ENCODE assay signal across 22 cellular contexts in the genomic region with DNA sequence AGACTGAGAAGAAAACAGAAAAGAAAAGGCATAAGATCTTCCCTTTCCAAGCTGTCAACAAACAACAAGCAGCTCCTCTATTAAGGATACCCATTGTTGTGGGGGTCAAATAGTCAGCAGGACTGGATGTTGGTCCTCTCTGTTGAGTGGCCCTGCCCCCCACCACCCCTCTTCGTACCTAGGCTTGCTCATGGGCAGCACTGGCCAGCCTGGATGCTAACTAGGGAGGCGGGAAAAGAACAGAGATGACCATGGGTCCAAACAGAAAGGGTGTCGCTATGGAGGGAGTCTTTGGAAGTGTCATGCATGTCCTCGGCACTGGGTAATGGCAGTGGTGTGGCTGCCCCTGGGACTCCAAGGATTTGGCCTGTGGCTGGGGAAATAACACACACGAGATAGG. TPM values are rescaled to one million over a fixed set of nuclear protein-coding genes. Genes with fewer than 3 reads are reported as not detected.
"Had no signal": no experiment of that assay in that cellular context is flagged by ENCODE, and none has a peak within 500 bp of the region (broad histone marks: within the 10 kb centered on the region; RNA-seq: fewer than 3 reads in every experiment).

No MANE protein-coding gene starts in this region.

- ATAC-seq: K562, PC-3, WTC11 had no signal

- H3K27me3 Mint-ChIP-seq: activated CD4-positive, alpha-beta T cell treated with anti-CD3 and anti-CD28 coated beads, Interleukin-2, amount 10 ng/mL, durations not matched to agents 24 days and 14 days; activated naive CD8-positive, alpha-beta T cell treated with anti-CD3 and anti-CD28 coated beads for 36 hours had no signal

- H3K4me3 ChIP-seq: cardiac muscle cell, K562 had no signal

- H3K36me3 ChIP-seq: brain microvascular endothelial cell had no signal

- DNase-seq: activated CD4-positive, alpha-beta T cell treated with anti-CD3 and anti-CD28 coated beads for 1 hour; activated CD4-positive, alpha-beta T cell treated with anti-CD3 and anti-CD28 coated beads, Interleukin-2, amount 10 ng/mL, durations not matched to agents 24 days and 14 days; activated CD4-positive, alpha-beta T cell treated with anti-CD3 and anti-CD28 coated beads, Interleukin-2, amount 50 U/mL, for 48 hours; activated gamma-delta T cell; activated naive CD4-positive, alpha-beta T cell treated with anti-CD3 and anti-CD28 coated beads, Interleukin-2, amount 10 ng/mL, durations not matched to agents 7 days and 5 days; activated naive CD8-positive, alpha-beta T cell treated with anti-CD3 and anti-CD28 coated beads for 36 hours; activated T-cell treated with anti-CD3 and anti-CD28 coated beads, Interleukin-2, amount 50 U/mL, for 1 hour; brain microvascular endothelial cell; Karpas-422; MM.1S; NCI-H1105 treated with DMSO at 0.1 percent for 48 hours; NCI-H1436 treated with DMSO at 0.1 percent for 48 hours; NCI-H187; NCI-H2081; NCI-H510A treated with DMSO at 0.1 percent for 48 hours; PC-3; SHP77 treated with DMSO at 0.1 percent for 48 hours; T-helper 9 cell had no signal

- H3K27me3 ChIP-seq: brain microvascular endothelial cell, cardiac muscle cell had no signal

- H3K9me3 Mint-ChIP-seq: activated CD4-positive, alpha-beta T cell treated with anti-CD3 and anti-CD28 coated beads, Interleukin-2, amount 10 ng/mL, durations not matched to agents 24 days and 14 days; activated naive CD4-positive, alpha-beta T cell treated with anti-CD3 and anti-CD28 coated beads, Interleukin-2, amount 10 ng/mL, durations not matched to agents 7 days and 5 days; activated naive CD8-positive, alpha-beta T cell treated with anti-CD3 and anti-CD28 coated beads for 36 hours; T-helper 1 cell treated with Interleukin-12 subunit alpha and Interleukin-12 subunit beta and Interleukin-4 antibody, amounts not matched to agents 30 μg/mL and 1 μg/mL, for 36 hours; WTC11 had no signal

- H3K36me3 Mint-ChIP-seq: activated naive CD4-positive, alpha-beta T cell treated with anti-CD3 and anti-CD28 coated beads, Interleukin-2, amount 10 ng/mL, durations not matched to agents 7 days and 5 days; activated naive CD8-positive, alpha-beta T cell treated with anti-CD3 and anti-CD28 coated beads for 36 hours had no signal

- H3K4me1 Mint-ChIP-seq: activated naive CD4-positive, alpha-beta T cell treated with anti-CD3 and anti-CD28 coated beads, Interleukin-2, amount 10 ng/mL, durations not matched to agents 7 days and 5 days; activated naive CD8-positive, alpha-beta T cell treated with anti-CD3 and anti-CD28 coated beads for 36 hours; WTC11 had no signal

- H3K27ac Mint-ChIP-seq: activated CD4-positive, alpha-beta T cell treated with anti-CD3 and anti-CD28 coated beads, Interleukin-2, amount 10 ng/mL, durations not matched to agents 24 days and 14 days; activated naive CD4-positive, alpha-beta T cell treated with anti-CD3 and anti-CD28 coated beads, Interleukin-2, amount 10 ng/mL, durations not matched to agents 7 days and 5 days; activated naive CD8-positive, alpha-beta T cell treated with anti-CD3 and anti-CD28 coated beads for 36 hours; T-helper 1 cell treated with Interleukin-12 subunit alpha and Interleukin-12 subunit beta and Interleukin-4 antibody, amounts not matched to agents 30 μg/mL and 1 μg/mL, for 36 hours; WTC11 had no signal

- H3K4me3 Mint-ChIP-seq: activated CD4-positive, alpha-beta T cell treated with anti-CD3 and anti-CD28 coated beads, Interleukin-2, amount 10 ng/mL, durations not matched to agents 24 days and 14 days; activated naive CD4-positive, alpha-beta T cell treated with anti-CD3 and anti-CD28 coated beads, Interleukin-2, amount 10 ng/mL, durations not matched to agents 7 days and 5 days; activated naive CD8-positive, alpha-beta T cell treated with anti-CD3 and anti-CD28 coated beads for 36 hours; T-helper 1 cell treated with Interleukin-12 subunit alpha and Interleukin-12 subunit beta and Interleukin-4 antibody, amounts not matched to agents 30 μg/mL and 1 μg/mL, for 36 hours; WTC11 had no signal

RNA-seq across cellular contexts. Expression of gene SPDYE5, which starts 45.6 kb away (rescaled TPM):
- total RNA-seq: activated CD4-positive, alpha-beta T cell treated with anti-CD3 and anti-CD28 coated beads, Interleukin-2, amount 10 ng/mL, durations not matched to agents 24 days and 14 days; activated naive CD8-positive, alpha-beta T cell treated with anti-CD3 and anti-CD28 coated beads for 36 hours; cardiac muscle cell; WTC11 had no signal
